Comparison of ENCODE assay signal across 18 cellular contexts in genomic region chr1:17305576-17306095, GRCh38. TPM values are rescaled to one million over a fixed set of nuclear protein-coding genes. Genes with fewer than 3 reads are reported as not detected.
DNase-seq lines count a peak whose midpoint lies in the region; ATAC-seq, FAIRE-seq and TF ChIP-seq lines count a peak whose summit lies in the region.
"Had no signal": no experiment of that assay in that cellular context is flagged by ENCODE, and none has a peak within 500 bp of the region (broad histone marks: within the 10 kb centered on the region; RNA-seq: fewer than 3 reads in every experiment).

No MANE protein-coding gene starts in this region.

- H3K36me3 Mint-ChIP-seq in GM23338 (ENCODE audit: low read depth), result peaks cover 11% of the 10 kb centered on the region

- H4K5ac ChIP-seq in H1 (ENCODE audit: insufficient read length, low read depth, low read length), result no peak overlapping the region

- POLR2A ChIA-PET in PC-9 (lab: Charles Lee; ENCODE audit: unreplicated experiment), result no interaction called here
- POLR2A ChIA-PET in H1 (lab: Charles Lee; ENCODE audit: partially characterized antibody), result no interaction called here

- no peak overlapping the region for H2BK20ac ChIP-seq in H1 (ENCODE audit: low read length)

- TF ChIP-seq CTCF in GM23338 (conservative IDR thresholded peaks at IDR 0.05; ENCODE audit: low read depth in 2 of 2), result no peak
- TF ChIP-seq CTCF in PC-9 (conservative IDR thresholded peaks at IDR 0.05), result no peak
- TF ChIP-seq CTCF in H1 (IDR thresholded peaks at IDR 0.05; ENCODE audit: control extremely low read depth in 1 of 3, insufficient read depth in 1 of 3, low read depth in 1 of 3, low read length in 3 of 3), result no peak
- no peak for TF ChIP-seq CTCF in osteoblast (IDR thresholded peaks at IDR 0.05; ENCODE audit: extremely low read depth, low read depth, low read length)

- no peak overlapping the region for H3K14ac ChIP-seq in H1 (ENCODE audit: insufficient read length)

- H3K23ac ChIP-seq in H1 (ENCODE audit: insufficient read length), result no peak overlapping the region

- CTCF ChIA-PET in PC-9 (lab: Charles Lee), result no interaction called here
- CTCF ChIA-PET in H1 (lab: Charles Lee; ENCODE audit: partially characterized antibody), result interaction anchor here (0.6 to 0.7 kb wide), 2 partner anchors 100 to 111 kb away, joined by 3 to 4 read pairs; no protein-coding TSS in a partner anchor

- H2AK5ac ChIP-seq in H1 (ENCODE audit: low read depth, low read length), result no peak overlapping the region

- H3K9me2 ChIP-seq in GM23338 (ENCODE audit: insufficient read depth) (no peaks in the 10 kb centered on the region), PC-9 (ENCODE audit: insufficient read depth) (no peaks in the 10 kb centered on the region)

- H3K27me3 ChIP-seq in GM23338 (ENCODE audit: insufficient read depth), result no peaks in the 10 kb centered on the region
- H3K27me3 ChIP-seq in PC-9 (ENCODE audit: insufficient read depth, low read depth), result no peaks in the 10 kb centered on the region
- no peaks in the 10 kb centered on the region for H3K27me3 ChIP-seq in H1 (replicated peaks in 1 of 4; ENCODE audit: control insufficient read depth in 3 of 4, extremely low read depth in 1 of 4, insufficient read depth in 3 of 4, low read length in 3 of 4)
- H3K27me3 ChIP-seq in osteoblast (ENCODE audit: insufficient read depth, low read length), result peaks cover 34% of the 10 kb centered on the region
- H3K27me3 ChIP-seq: BLaER1 had no signal

- DNase-seq in GM23338 (ENCODE audit: low spot score) (no peak), PC-9 (no peak), H1 (ENCODE audit: low read depth in 1 of 2, low spot score in 2 of 2) (no peak), osteoblast (ENCODE audit: insufficient read length, low spot score, missing footprints) (peak; percentile 80), substantia nigra (lab: John Stamatoyannopoulos, UW) (no peak)
- DNase-seq in activated effector memory CD4-positive, alpha-beta T cell treated with anti-CD3 and anti-CD28 coated beads, Interleukin-2, amount 50 U/mL, for 16 hours, result no peak
- DNase-seq: 8988T; AML-193; Caco-2; CD8-positive, alpha-beta memory T cell; DND-41; GDM1; HFFc6 had no signal

- peaks cover 13% of the 10 kb centered on the region; the same call in 1 of the 2 replicates for H3K4me1 ChIP-seq in GM23338 (ENCODE audit: insufficient read depth)
- H3K4me1 ChIP-seq in PC-9 (replicated peaks; ENCODE audit: insufficient read depth), result peaks cover 66% of the 10 kb centered on the region
- H3K4me1 ChIP-seq in H1 (replicated peaks in 1 of 4; ENCODE audit: control insufficient read depth in 3 of 4, insufficient read depth in 4 of 4, low read length in 3 of 4), result peaks cover 5 to 16% (median 11%) of the 10 kb centered on the region in 4 experiments
- no peaks in the 10 kb centered on the region for H3K4me1 ChIP-seq in osteoblast (ENCODE audit: insufficient read depth, low read length)
- H3K4me1 ChIP-seq: Caco-2 had no signal

- H3K9me3 ChIP-seq in PC-9 (ENCODE audit: insufficient read depth, low read depth), result peaks cover 3% of the 10 kb centered on the region; the same call in 1 of the 2 replicates
- peaks cover 15 to 17% of the 10 kb centered on the region in 2 experiments for H3K9me3 ChIP-seq in H1 (ENCODE audit: insufficient read depth in 2 of 2, low read depth in 1 of 2, low read length in 1 of 2)
- H3K9me3 ChIP-seq in osteoblast (ENCODE audit: low read depth, low read length), result peaks cover 4% of the 10 kb centered on the region
- H3K9me3 ChIP-seq: Caco-2, HAP-1 had no signal

- no peak overlapping the region for H3K4me3 ChIP-seq in GM23338
- no peak overlapping the region for H3K4me3 ChIP-seq in PC-9
- H3K4me3 ChIP-seq in H1 (ENCODE audit: extremely low read depth in 1 of 4, insufficient read depth in 2 of 4, low read depth in 3 of 4, low read length in 4 of 4), result no peak overlapping the region
- H3K4me3 ChIP-seq in osteoblast (ENCODE audit: insufficient read depth, low read length), result no peak overlapping the region
- H3K4me3 ChIP-seq: BLaER1, GM23248, HAP-1 had no signal

- no peak overlapping the region for H3K27ac Mint-ChIP-seq in GM23338
- H3K27ac Mint-ChIP-seq: CD8-positive, alpha-beta memory T cell; HFFc6 had no signal

- 84% methylated on average over 13 of the region's 14 CpGs; no CpG with 5 or more reads in 1 of the 2 experiments for WGBS in H1 (ENCODE audit: extremely low coverage in 1 of 2, insufficient coverage in 1 of 2, insufficient read length in 1 of 2, insufficient replicate concordance in 2 of 2, low coverage in 1 of 2, low lambda C conversion rate in 2 of 2, missing lambda C conversion rate in 1 of 2), 2 experiments

- H2BK12ac ChIP-seq in H1 (ENCODE audit: low read depth, low read length), result peak overlapping the region; percentile 60; the same call in 1 of the 2 replicates

- H2AFZ ChIP-seq in GM23338 (peak overlapping the region; percentile 18; the same call in 1 of the 2 replicates), PC-9 (no peak overlapping the region), H1 (ENCODE audit: low read length) (no peak overlapping the region), osteoblast (ENCODE audit: low read length) (no peak overlapping the region)
- H2AFZ ChIP-seq: GM23248 had no signal

- H4K91ac ChIP-seq in H1 (replicated peaks; ENCODE audit: insufficient read length, low read length), result no peak overlapping the region

- no TSS peak for BruUV-seq in PC-9 (replicated peaks; lab: Mats Ljungman, UMichigan)

- no peak overlapping the region; the same call in 2 of the 3 replicates for H3K4me3 Mint-ChIP-seq in GM23338
- H3K4me3 Mint-ChIP-seq: HFFc6 had no signal

- H3K27ac ChIP-seq in GM23338 (ENCODE audit: low read depth) (no peak overlapping the region), PC-9 (peak overlapping the region; percentile 91), H1 (ENCODE audit: low read depth, low read length) (no peak overlapping the region), osteoblast (ENCODE audit: low read depth, low read length) (no peak overlapping the region), substantia nigra (ENCODE audit: low read depth, low read length, poor library complexity, severe bottlenecking) (no peak overlapping the region)
- H3K27ac ChIP-seq: BLaER1, GM23248 had no signal

- H3K4me2 ChIP-seq in GM23338 (no peak overlapping the region), PC-9 (peak overlapping the region; percentile 67), H1 (ENCODE audit: insufficient read depth in 1 of 2, low read depth in 2 of 2, low read length in 2 of 2) (no peak overlapping the region), osteoblast (ENCODE audit: insufficient read depth, low read length) (no peak overlapping the region)

- H3K79me2 ChIP-seq in GM23338 (replicated peaks; ENCODE audit: insufficient read depth) (no peaks in the 10 kb centered on the region), PC-9 (ENCODE audit: low read depth) (no peaks in the 10 kb centered on the region), H1 (ENCODE audit: control insufficient read depth in 1 of 2, insufficient read depth in 2 of 2, low read length in 2 of 2) (no peaks in the 10 kb centered on the region), osteoblast (ENCODE audit: insufficient read depth, low read length) (no peaks in the 10 kb centered on the region)

- ATAC-seq in GM23338, result no peak
- no peak for ATAC-seq in HG03025 (IDR thresholded peaks at IDR 0.05; ENCODE audit: low FRiP score, unreplicated experiment)

- H3F3A ChIP-seq in GM23338 (replicated peaks; ENCODE audit: low read depth) (no peaks in the 10 kb centered on the region), PC-9 (ENCODE audit: insufficient read depth, low read depth) (peaks cover 42% of the 10 kb centered on the region)

- no peak overlapping the region for H3K18ac ChIP-seq in H1 (ENCODE audit: extremely low read depth, low read length)

- no peak overlapping the region for H3K9ac ChIP-seq in H1 (replicated peaks in 1 of 4; ENCODE audit: extremely low read depth in 1 of 4, low read depth in 3 of 4, low read length in 3 of 4)
- H3K9ac ChIP-seq: BLaER1, GM23248 had no signal

- no peaks in the 10 kb centered on the region for H3K23me2 ChIP-seq in H1 (ENCODE audit: low read depth, low read length)

- H2BK5ac ChIP-seq in H1 (ENCODE audit: low read depth, low read length), result no peak overlapping the region

- H3K27me3 Mint-ChIP-seq in GM23338 (ENCODE audit: insufficient read depth, low read depth, poor library complexity), result peaks cover 14% of the 10 kb centered on the region

- peak overlapping the region; percentile 72; the same call in 1 of the 2 replicates for H2BK15ac ChIP-seq in H1 (ENCODE audit: low read length)

- no peak overlapping the region for H2BK120ac ChIP-seq in H1 (replicated peaks; ENCODE audit: low read depth, low read length)

- no peak for FAIRE-seq in H1 (lab: Jason Lieb, UNC)
- FAIRE-seq: GM12892 had no signal

- H3K9me3 Mint-ChIP-seq in GM23338, result peaks cover 27% of the 10 kb centered on the region

- H3K56ac ChIP-seq in H1 (replicated peaks; ENCODE audit: insufficient read length, low read depth, low read length), result no peak overlapping the region

- no peak overlapping the region for H4K8ac ChIP-seq in H1 (ENCODE audit: extremely low read depth, insufficient read depth, low read length)

- H4K20me1 ChIP-seq in GM23338 (replicated peaks; ENCODE audit: insufficient read depth), result no peaks in the 10 kb centered on the region
- H4K20me1 ChIP-seq in PC-9 (ENCODE audit: insufficient read depth), result no peaks in the 10 kb centered on the region
- H4K20me1 ChIP-seq in H1 (replicated peaks in 1 of 2; ENCODE audit: control insufficient read depth in 1 of 2, insufficient read depth in 2 of 2, low read length in 2 of 2), result no peaks in the 10 kb centered on the region
- no peaks in the 10 kb centered on the region for H4K20me1 ChIP-seq in osteoblast (ENCODE audit: insufficient read depth, low read length)
- H4K20me1 ChIP-seq: BLaER1 had no signal

- H3K79me1 ChIP-seq in H1 (ENCODE audit: low read depth, low read length), result no peaks in the 10 kb centered on the region

- intact Hi-C loops in PC-9 (cut with micrococcal nuclease; ENCODE audit: unreplicated experiment), result no loop called here

- no peak overlapping the region for H3K4ac ChIP-seq in H1 (replicated peaks; ENCODE audit: insufficient read length, low read depth, low read length)

- no peak for TF ChIP-seq EP300 in H1 (IDR thresholded peaks at IDR 0.05; ENCODE audit: borderline replicate concordance in 1 of 2, low read depth in 2 of 2, low read length in 2 of 2)

- no peak for TF ChIP-seq POLR2A in H1 (IDR thresholded peaks at IDR 0.05; ENCODE audit: control extremely low read depth in 1 of 2, low read depth in 2 of 2, low read length in 2 of 2)

- H3K4me1 Mint-ChIP-seq in GM23338, result peaks cover 39% of the 10 kb centered on the region
- H3K4me1 Mint-ChIP-seq: CD8-positive, alpha-beta memory T cell had no signal

- H3K36me3 ChIP-seq in GM23338 (ENCODE audit: insufficient read depth), result no peaks in the 10 kb centered on the region; the same call in 1 of the 2 replicates
- H3K36me3 ChIP-seq in PC-9 (ENCODE audit: low read depth), result no peaks in the 10 kb centered on the region
- no peaks in the 10 kb centered on the region for H3K36me3 ChIP-seq in H1 (ENCODE audit: control insufficient read depth in 2 of 4, insufficient read depth in 4 of 4, low read length in 3 of 4)
- no peaks in the 10 kb centered on the region for H3K36me3 ChIP-seq in osteoblast (ENCODE audit: insufficient read depth, low read length)
- H3K36me3 ChIP-seq: BLaER1, HAP-1 had no signal

- TF ChIP-seq RAD21 in H1 (IDR thresholded peaks at IDR 0.05 in 1 of 2, conservative IDR thresholded peaks at IDR 0.05 in 1 of 2; ENCODE audit: low read depth in 2 of 2, low read length in 2 of 2), result no peak

RNA-seq across cellular contexts. Expression of gene PADI4, which starts 2.4 kb away (rescaled TPM):
- total RNA-seq in GM23338 (2014; rRNA removed; shearing (Covaris generic)), result 0.08 and 0.52 TPM in 2 replicates
- polyA plus RNA-seq in GM23338 (2016; fragmentation: Nextera tagmentation; extraction: Ambion mirVana) (0.45 TPM in 1 of 2 replicates, not detected in the other), H1 (2011; rRNA removed) (0.17 and 0.29 TPM in 2 replicates)
- total RNA-seq in PC-9 (2021) (3.1 and 7.7 TPM in 2 replicates), osteoblast (not detected in 2 replicates)
- total RNA-seq in H1 (2021; fragmentation: NEBNext Ultra II Directional; extraction: Animal tissue kit (Norgen Biotek cat#: 25700)), result not detected in 2 replicates
- 0.18 TPM for polyA plus RNA-seq in H1 (2011; cell fraction: cytosol; rRNA removed)
- 0.11 TPM for polyA plus RNA-seq in H1 (2011; cell fraction: nucleus; rRNA removed)
- polyA plus RNA-seq in H1 (2012, experiment 1 of 2), result 0.06 to 0.25 TPM (median 0.20 TPM) in 3 of 4 replicates, not detected in the other
- polyA plus RNA-seq in H1 (2012, experiment 2 of 2), result 0.07 TPM
- polyA plus RNA-seq in H1 (2013, experiment 1 of 2), result 0.39 TPM
- polyA plus RNA-seq in H1 (2013, experiment 2 of 2), result 0.29 TPM
- 0.41 TPM in 1 of 2 replicates, not detected in the other for polyA minus RNA-seq in H1 (2011; rRNA and poly(A)+ RNA removed)
- polyA minus RNA-seq in H1 (2011; cell fraction: cytosol; rRNA and poly(A)+ RNA removed), result not detected
- polyA minus RNA-seq in H1 (2011; cell fraction: nucleus; rRNA and poly(A)+ RNA removed), result not detected
- total RNA-seq: Caco-2, GM23248, HFFc6 had no signal
- polyA plus RNA-seq: GM23248 had no signal

RNA-seq across cellular contexts. Expression of gene PADI3, which starts 56.7 kb away (rescaled TPM):
- 0.58 and 0.80 TPM in 2 replicates for total RNA-seq in GM23338 (2014; rRNA removed; shearing (Covaris generic))
- 0.21 and 0.37 TPM in 2 replicates for polyA plus RNA-seq in GM23338 (2016; fragmentation: Nextera tagmentation; extraction: Ambion mirVana)
- 1.1 and 5.0 TPM in 2 replicates for total RNA-seq in PC-9 (2021)
- total RNA-seq in H1 (2021; fragmentation: NEBNext Ultra II Directional; extraction: Animal tissue kit (Norgen Biotek cat#: 25700)), result 0.37 and 0.44 TPM in 2 replicates
- 0.94 and 1.9 TPM in 2 replicates for polyA plus RNA-seq in H1 (2011; rRNA removed)
- 1.6 TPM for polyA plus RNA-seq in H1 (2011; cell fraction: cytosol; rRNA removed)
- polyA plus RNA-seq in H1 (2011; cell fraction: nucleus; rRNA removed), result 3.4 TPM
- polyA plus RNA-seq in H1 (2012, experiment 1 of 2), result 0.35 to 0.85 TPM (median 0.64 TPM) in 4 replicates
- polyA plus RNA-seq in H1 (2012, experiment 2 of 2), result 0.33 TPM
- 0.59 TPM for polyA plus RNA-seq in H1 (2013, experiment 1 of 2)
- polyA plus RNA-seq in H1 (2013, experiment 2 of 2), result 0.35 TPM
- polyA minus RNA-seq in H1 (2011; rRNA and poly(A)+ RNA removed), result 1.3 and 1.7 TPM in 2 replicates
- 0.81 TPM for polyA minus RNA-seq in H1 (2011; cell fraction: cytosol; rRNA and poly(A)+ RNA removed)
- 1.6 TPM for polyA minus RNA-seq in H1 (2011; cell fraction: nucleus; rRNA and poly(A)+ RNA removed)
- total RNA-seq in osteoblast, result not detected in 2 replicates
- total RNA-seq: Caco-2; CD8-positive, alpha-beta memory T cell; GM23248 had no signal
- polyA plus RNA-seq: CD8-positive, alpha-beta memory T cell; GM23248 had no signal
